Comparison of ENCODE assay signal across 9 cellular contexts in the genomic region with DNA sequence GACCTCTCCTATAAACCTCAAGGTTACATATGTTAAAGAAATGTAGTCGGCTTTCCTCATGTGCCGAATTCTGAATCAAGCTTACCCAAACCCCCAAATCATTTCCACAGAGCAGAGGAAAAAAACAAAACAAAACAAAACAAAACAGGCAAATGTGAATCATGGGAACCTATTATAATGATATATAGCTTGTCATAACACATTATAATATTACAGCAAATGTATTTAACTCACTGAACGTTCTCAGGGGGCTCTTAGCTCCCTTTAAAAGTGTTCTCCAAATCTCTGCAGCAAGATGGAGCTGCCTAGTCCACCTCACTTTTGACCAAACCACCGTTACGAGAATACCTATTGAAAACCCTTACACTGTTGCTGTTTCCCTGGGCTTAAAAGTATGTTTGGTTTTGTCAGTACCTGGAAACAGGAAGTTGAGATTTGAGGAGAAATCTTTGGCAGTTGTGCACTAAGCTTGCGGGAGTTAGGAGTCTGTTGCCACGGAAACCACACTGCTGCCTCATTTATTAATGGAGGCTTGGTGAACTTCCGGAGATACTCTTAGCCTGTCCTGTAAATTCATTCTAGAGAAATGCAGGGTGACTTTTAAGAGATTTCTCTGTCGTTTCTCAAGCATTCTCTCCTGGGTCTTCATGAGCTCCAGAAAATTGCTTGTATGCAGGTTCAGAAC.
DNase-seq lines count a peak whose midpoint lies in the region; ATAC-seq lines count a peak whose summit lies in the region.
"Had no signal": no experiment of that assay in that cellular context is flagged by ENCODE, and none has a peak within 500 bp of the region (broad histone marks: within the 10 kb centered on the region; RNA-seq: fewer than 3 reads in every experiment).

No MANE protein-coding gene starts in this region.

- H3K4me3 ChIP-seq in ectodermal cell (ENCODE audit: insufficient read depth, low read depth, low read length) = no peak overlapping the region
- no peak overlapping the region for H3K4me3 ChIP-seq in trophoblast cell (ENCODE audit: low read depth, low read length)

- no peak overlapping the region for H4K12ac ChIP-seq in trophoblast cell (ENCODE audit: low read depth, low read length)

- H2AFZ ChIP-seq in trophoblast cell (ENCODE audit: insufficient read depth, low read length, poor library complexity) = no peak overlapping the region

- no peak overlapping the region for H2BK120ac ChIP-seq in trophoblast cell (ENCODE audit: insufficient read depth, low read length, poor library complexity)

- H3K36me3 ChIP-seq in ectodermal cell (ENCODE audit: control insufficient read depth, insufficient read depth, low read length) (no peaks in the 10 kb centered on the region), trophoblast cell (ENCODE audit: control insufficient read depth in 1 of 2, insufficient read depth in 2 of 2, low read length in 2 of 2) (no peaks in the 10 kb centered on the region)

- no peak overlapping the region for H3K4ac ChIP-seq in trophoblast cell (ENCODE audit: low read depth, low read length)

- no peak overlapping the region for H4K91ac ChIP-seq in trophoblast cell (ENCODE audit: low read depth, low read length)

- H3K4me2 ChIP-seq in trophoblast cell (ENCODE audit: low read length) = peak overlapping the region; percentile 19

- no peak overlapping the region for H3K18ac ChIP-seq in trophoblast cell (ENCODE audit: low read length)

- H3K27ac ChIP-seq in ectodermal cell (ENCODE audit: insufficient read depth, low read depth, low read length, poor library complexity, severe bottlenecking) (peak overlapping the region; percentile 83), trophoblast cell (ENCODE audit: low read depth, low read length) (peak overlapping the region; percentile 66)

- no peak overlapping the region for H3K9ac ChIP-seq in trophoblast cell (ENCODE audit: low read length)

- no peak overlapping the region for H2AK5ac ChIP-seq in trophoblast cell (ENCODE audit: low read length)

- H3K79me1 ChIP-seq in trophoblast cell (ENCODE audit: low read length) = peaks cover 2% of the 10 kb centered on the region

- no peak for ATAC-seq in GM21526 (IDR thresholded peaks at IDR 0.05; ENCODE audit: low FRiP score, unreplicated experiment)

- H3K79me2 ChIP-seq in trophoblast cell (ENCODE audit: control insufficient read depth, insufficient read depth, low read length, poor library complexity) = peaks cover 15% of the 10 kb centered on the region

- H3K27me3 ChIP-seq in ectodermal cell (ENCODE audit: control insufficient read depth, insufficient read depth, low read length, poor library complexity, severe bottlenecking) (no peaks in the 10 kb centered on the region), trophoblast cell (ENCODE audit: insufficient read depth, low read length) (no peaks in the 10 kb centered on the region)

- H3K4me1 ChIP-seq in ectodermal cell (ENCODE audit: control insufficient read depth, insufficient read depth, low read length) (peaks cover 65% of the 10 kb centered on the region), trophoblast cell (ENCODE audit: control insufficient read depth in 1 of 2, insufficient read depth in 2 of 2, low read length in 2 of 2) (peaks cover 13 to 31% of the 10 kb centered on the region in 2 experiments)

- no peaks in the 10 kb centered on the region for H3K9me3 ChIP-seq in ectodermal cell (ENCODE audit: control insufficient read depth, low read length)
- no peaks in the 10 kb centered on the region for H3K9me3 ChIP-seq in trophoblast cell (ENCODE audit: insufficient read depth, low read depth, low read length)

- no peak overlapping the region for H2BK5ac ChIP-seq in trophoblast cell (ENCODE audit: low read depth, low read length, poor library complexity)

- no peak overlapping the region for H3K14ac ChIP-seq in trophoblast cell (ENCODE audit: low read length)

- 65 to 68% methylated on average over 7 to 9 of the region's 9 CpGs for WGBS in ectodermal cell, 2 experiments
- no CpG with 5 or more reads among the region's 9 CpGs for WGBS in trophoblast cell (ENCODE audit: extremely low coverage, insufficient coverage, insufficient read length)

- peak; percentile 75 for DNase-seq in NCI-H1092 treated with DMSO at 0.1 percent for 48 hours (lab: John Stamatoyannopoulos, UW)
- no peak for DNase-seq in NCI-H1092 (lab: John Stamatoyannopoulos, UW)
- peak; percentile 49 to 59 for DNase-seq in NCI-H446 (lab: John Stamatoyannopoulos, UW)
- peak; percentile 41 to 68 for DNase-seq in trophoblast cell
- no peak for DNase-seq in central memory CD4-positive, alpha-beta T cell
- no peak for DNase-seq in effector CD8-positive, alpha-beta T cell (lab: John Stamatoyannopoulos, UW)
- DNase-seq: left cardiac atrium had no signal

- no peak overlapping the region for H3K23ac ChIP-seq in trophoblast cell (ENCODE audit: low read length)

- no peak overlapping the region for H2BK12ac ChIP-seq in trophoblast cell (ENCODE audit: low read length)

- H4K8ac ChIP-seq in trophoblast cell (ENCODE audit: low read depth, low read length) = no peak overlapping the region

Comparison
In these comparisons a context has a peak if more than half of its experiments do, and no peak if none do; other contexts are left out.
1. DNase-seq: peak in NCI-H1092 treated with DMSO at 0.1 percent for 48 hours (single experiment), NCI-H446 (2 of 2) and trophoblast cell (2 of 2); none in NCI-H1092 (single experiment), central memory CD4-positive, alpha-beta T cell (single experiment) and effector CD8-positive, alpha-beta T cell (single experiment).